Comparison of ENCODE assay signal across 2 cellular contexts in genomic region chr12:15677696-15678095, GRCh38.
TF ChIP-seq lines count a peak whose summit lies in the region.

No MANE protein-coding gene starts in this region.

TF ChIP-seq in GM23338, 12 proteins besides CTCF, POLR2A, EP300 and RAD21:
- no peak for TF ChIP-seq JUNB (IDR thresholded peaks at IDR 0.05; ENCODE audit: unreplicated experiment)
- no peak for TF ChIP-seq ZNF331 (CRISPR knock-in tag; IDR thresholded peaks at IDR 0.05; ENCODE audit: low read depth)
- TF ChIP-seq EZH2 (IDR thresholded peaks at IDR 0.05; ENCODE audit: low read depth, unreplicated experiment) = no peak
- TF ChIP-seq CREB1 (CRISPR knock-in tag; IDR thresholded peaks at IDR 0.05; ENCODE audit: low read depth) = no peak
- TF ChIP-seq ZNF114 (CRISPR knock-in tag; IDR thresholded peaks at IDR 0.05) = no peak
- TF ChIP-seq ZNF462 (CRISPR knock-in tag; IDR thresholded peaks at IDR 0.05) = no peak
- TF ChIP-seq EZH2phosphoT487 (IDR thresholded peaks at IDR 0.05; ENCODE audit: unreplicated experiment) = no peak
- TF ChIP-seq, protein P1, sequence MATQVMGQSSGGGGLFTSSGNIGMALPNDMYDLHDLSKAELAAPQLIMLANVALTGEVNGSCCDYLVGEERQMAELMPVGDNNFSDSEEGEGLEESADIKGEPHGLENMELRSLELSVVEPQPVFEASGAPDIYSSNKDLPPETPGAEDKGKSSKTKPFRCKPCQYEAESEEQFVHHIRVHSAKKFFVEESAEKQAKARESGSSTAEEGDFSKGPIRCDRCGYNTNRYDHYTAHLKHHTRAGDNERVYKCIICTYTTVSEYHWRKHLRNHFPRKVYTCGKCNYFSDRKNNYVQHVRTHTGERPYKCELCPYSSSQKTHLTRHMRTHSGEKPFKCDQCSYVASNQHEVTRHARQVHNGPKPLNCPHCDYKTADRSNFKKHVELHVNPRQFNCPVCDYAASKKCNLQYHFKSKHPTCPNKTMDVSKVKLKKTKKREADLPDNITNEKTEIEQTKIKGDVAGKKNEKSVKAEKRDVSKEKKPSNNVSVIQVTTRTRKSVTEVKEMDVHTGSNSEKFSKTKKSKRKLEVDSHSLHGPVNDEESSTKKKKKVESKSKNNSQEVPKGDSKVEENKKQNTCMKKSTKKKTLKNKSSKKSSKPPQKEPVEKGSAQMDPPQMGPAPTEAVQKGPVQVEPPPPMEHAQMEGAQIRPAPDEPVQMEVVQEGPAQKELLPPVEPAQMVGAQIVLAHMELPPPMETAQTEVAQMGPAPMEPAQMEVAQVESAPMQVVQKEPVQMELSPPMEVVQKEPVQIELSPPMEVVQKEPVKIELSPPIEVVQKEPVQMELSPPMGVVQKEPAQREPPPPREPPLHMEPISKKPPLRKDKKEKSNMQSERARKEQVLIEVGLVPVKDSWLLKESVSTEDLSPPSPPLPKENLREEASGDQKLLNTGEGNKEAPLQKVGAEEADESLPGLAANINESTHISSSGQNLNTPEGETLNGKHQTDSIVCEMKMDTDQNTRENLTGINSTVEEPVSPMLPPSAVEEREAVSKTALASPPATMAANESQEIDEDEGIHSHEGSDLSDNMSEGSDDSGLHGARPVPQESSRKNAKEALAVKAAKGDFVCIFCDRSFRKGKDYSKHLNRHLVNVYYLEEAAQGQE (IDR thresholded peaks at IDR 0.05; ENCODE audit: unreplicated experiment) = no peak
- TF ChIP-seq STAT1 (IDR thresholded peaks at IDR 0.05; ENCODE audit: unreplicated experiment) = no peak
- no peak for TF ChIP-seq POLR2AphosphoS5 (IDR thresholded peaks at IDR 0.05; ENCODE audit: low read depth)

TF ChIP-seq in IMR-90, 13 proteins besides CTCF, POLR2A, EP300 and RAD21:
- TF ChIP-seq MAFK (IDR thresholded peaks at IDR 0.05; ENCODE audit: low read depth, low read length) (no peak), SMC3 (IDR thresholded peaks at IDR 0.05; ENCODE audit: low read depth, low read length) (no peak), MXI1 (IDR thresholded peaks at IDR 0.05; ENCODE audit: borderline replicate concordance, low read depth, low read length) (no peak), RCOR1 (IDR thresholded peaks at IDR 0.05; ENCODE audit: insufficient replicate concordance, low read length) (no peak), MAZ (IDR thresholded peaks at IDR 0.05; ENCODE audit: borderline replicate concordance, low read depth, low read length) (no peak), USF2 (IDR thresholded peaks at IDR 0.05; ENCODE audit: low read depth, low read length) (no peak), NFE2L2 (IDR thresholded peaks at IDR 0.05; ENCODE audit: low read depth, low read length) (no peak), RFX5 (IDR thresholded peaks at IDR 0.05; ENCODE audit: low read depth, low read length) (no peak), FOS (IDR thresholded peaks at IDR 0.05; ENCODE audit: low read depth, low read length) (no peak), CHD1 (IDR thresholded peaks at IDR 0.05; ENCODE audit: low read depth, low read length) (no peak)
